ENCODE assay signal across 23 cellular contexts in genomic region chr16:83285921-83286320, GRCh38.
"Had no signal": no experiment of that assay in that cellular context is flagged by ENCODE, and none has a peak within 500 bp of the region (broad histone marks: within the 10 kb centered on the region; RNA-seq: fewer than 3 reads in every experiment).

No MANE protein-coding gene starts in this region.

- H3K27me3 ChIP-seq: colonic mucosa, esophagus squamous epithelium, gastrocnemius medialis, heart right ventricle, left lung had no signal

- DNase-seq: colonic mucosa; cortex of kidney; effector CD8-positive, alpha-beta T cell; effector memory CD8-positive, alpha-beta T cell; endodermal cell; esophagus squamous epithelium; foreskin fibroblast; foreskin melanocyte; gastrocnemius medialis; glutamatergic neuron; head of caudate nucleus; heart right ventricle; hippocampal formation; left cardiac atrium; left lung; left ventricle myocardium superior; lower lobe of right lung; mesendoderm; midbrain; naive thymus-derived CD4-positive, alpha-beta T cell had no signal

- H3K9me3 ChIP-seq: colonic mucosa, esophagus squamous epithelium, gastrocnemius medialis, heart right ventricle, left lung, lower lobe of right lung had no signal

- H3K36me3 ChIP-seq: colonic mucosa, esophagus squamous epithelium, gastrocnemius medialis, heart right ventricle, left lung, lower lobe of right lung had no signal

- H3K4me3 ChIP-seq: colonic mucosa, esophagus squamous epithelium, gastrocnemius medialis, heart right ventricle, left lung, lower lobe of right lung had no signal

- FAIRE-seq: endometrium, islet of Langerhans, keratinocyte had no signal

- H3K4me1 ChIP-seq: colonic mucosa, esophagus squamous epithelium, gastrocnemius medialis, heart right ventricle, left lung, lower lobe of right lung had no signal

- H3K27ac ChIP-seq: colonic mucosa, esophagus squamous epithelium, gastrocnemius medialis, heart right ventricle, left lung, lower lobe of right lung had no signal
